ENCODE assay signal across 8 cellular contexts in the genomic region with DNA sequence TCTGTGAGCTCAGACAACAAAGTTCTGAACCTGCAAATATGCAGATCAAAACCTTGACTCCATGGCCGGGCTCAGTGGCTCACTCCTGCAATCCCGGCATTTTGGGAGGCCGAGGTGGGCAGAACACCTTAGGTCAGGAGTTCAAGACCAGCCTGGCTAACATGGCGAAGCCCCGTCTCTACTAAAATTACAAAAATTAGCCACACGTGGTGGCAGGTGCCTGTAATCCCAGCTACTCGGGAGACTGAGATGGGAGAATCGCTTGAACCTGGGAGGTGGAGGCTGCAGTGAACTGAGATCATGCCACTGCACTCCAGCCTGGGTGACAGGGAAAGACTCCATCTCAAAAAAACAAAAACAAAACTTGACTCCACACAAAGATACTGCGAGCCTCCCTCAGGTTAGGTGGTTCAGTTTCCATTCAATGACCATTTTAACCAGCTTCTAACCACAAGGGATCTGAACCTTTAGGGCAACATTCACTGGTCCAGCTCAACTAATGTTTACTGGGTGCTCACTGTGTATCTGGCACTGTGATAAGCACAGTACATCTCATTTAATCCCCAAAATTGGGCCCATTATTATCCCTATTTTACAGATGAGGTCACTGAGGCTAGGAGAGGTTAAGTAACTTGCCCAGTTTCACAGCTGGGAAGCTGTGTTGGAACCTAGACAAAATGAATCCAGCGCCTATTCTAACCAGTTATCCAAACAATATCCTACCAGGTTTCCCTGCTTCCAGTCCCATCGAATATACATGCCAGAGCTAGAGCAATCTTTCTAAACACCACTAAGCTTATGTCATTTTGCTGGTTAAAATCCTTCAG. TPM values are rescaled to one million over a fixed set of nuclear protein-coding genes. Genes with fewer than 3 reads are reported as not detected.
DNase-seq lines count a peak whose midpoint lies in the region; ATAC-seq, FAIRE-seq and TF ChIP-seq lines count a peak whose summit lies in the region.

No MANE protein-coding gene starts in this region.

- no peak for ATAC-seq in Panc1
- ATAC-seq in GM21529 (IDR thresholded peaks at IDR 0.05; ENCODE audit: unreplicated experiment): no peak

- peak overlapping the region; percentile 97 for H3K27ac ChIP-seq in Panc1 (ENCODE audit: low read length)
- no peak overlapping the region for H3K27ac ChIP-seq in parathyroid adenoma

- peaks cover 47% of the 10 kb centered on the region for H3K36me3 ChIP-seq in Panc1 (ENCODE audit: control insufficient read depth, insufficient read depth, low read length)
- peaks cover 3% of the 10 kb centered on the region for H3K36me3 ChIP-seq in parathyroid adenoma (ENCODE audit: control insufficient read depth, insufficient read depth, low read length)

- CTCF ChIA-PET in Panc1 (lab: Charles Lee): no interaction called here

- peaks cover 18% of the 10 kb centered on the region for H3K79me2 ChIP-seq in parathyroid adenoma

- no peaks in the 10 kb centered on the region for H3K27me3 ChIP-seq in Panc1 (ENCODE audit: control insufficient read depth, insufficient read depth, low read length)
- no peaks in the 10 kb centered on the region for H3K27me3 ChIP-seq in parathyroid adenoma (ENCODE audit: control insufficient read depth, insufficient read depth, low read length)

- in situ Hi-C loops in Panc1 (cut with HindIII; ENCODE audit: low pct_unique_long_range_greater_than_20kb, low sequenced_read_pairs): no loop called here

- BruUV-seq in Panc1 (replicated peaks; lab: Mats Ljungman, UMichigan): no TSS peak

- POLR2A ChIA-PET in Panc1 (lab: Charles Lee): no interaction called here

- intact Hi-C loops in Panc1 (cut with micrococcal nuclease; ENCODE audit: unreplicated experiment): no loop called here

- peak overlapping the region; percentile 40 for H3K4me2 ChIP-seq in parathyroid adenoma (ENCODE audit: low read length)

- H3K4me3 ChIP-seq in GM12865 (ENCODE audit: low read depth, low read length): peak overlapping the region; percentile 96
- H3K4me3 ChIP-seq in Panc1 (ENCODE audit: low read depth in 2 of 2, low read length in 2 of 2): peak overlapping the region; percentile 68 to 90
- H3K4me3 ChIP-seq in epithelial cell of esophagus (ENCODE audit: low read length): peak overlapping the region; percentile 92
- no peak overlapping the region for H3K4me3 ChIP-seq in parathyroid adenoma (ENCODE audit: low read depth, low read length)

- H3K4me1 ChIP-seq in Panc1 (ENCODE audit: control insufficient read depth, insufficient read depth, low read length) (peaks cover 14% of the 10 kb centered on the region), parathyroid adenoma (peaks cover 4% of the 10 kb centered on the region)

- no peak for FAIRE-seq in urothelium cell line (lab: Jason Lieb, UNC)

- DNase-seq in GM12865 (ENCODE audit: low read depth) (peak; percentile 15), Panc1 (ENCODE audit: low read depth, low spot score) (no peak), epithelial cell of esophagus (ENCODE audit: low read depth) (no peak), kidney tubule cell (ENCODE audit: low spot score) (no peak), foreskin melanocyte (no peak), urothelium cell line (ENCODE audit: low spot score) (no peak)

- no peak overlapping the region for H2AFZ ChIP-seq in parathyroid adenoma

- H3K9me3 ChIP-seq in Panc1 (ENCODE audit: control insufficient read depth, insufficient read depth, low read depth, low read length): no peaks in the 10 kb centered on the region
- no peaks in the 10 kb centered on the region for H3K9me3 ChIP-seq in parathyroid adenoma (ENCODE audit: control insufficient read depth, low read length)

- no peak overlapping the region for H3K9ac ChIP-seq in parathyroid adenoma

- no peak for TF ChIP-seq CTCF in GM12865 (IDR thresholded peaks at IDR 0.05; ENCODE audit: insufficient read depth, low read depth, low read length, missing control alignments)
- TF ChIP-seq CTCF in Panc1 (IDR thresholded peaks at IDR 0.05): no peak
- no peak for TF ChIP-seq CTCF in epithelial cell of esophagus (IDR thresholded peaks at IDR 0.05; ENCODE audit: insufficient read depth, low read depth, low read length, missing control alignments)
- no peak for TF ChIP-seq CTCF in parathyroid adenoma (IDR thresholded peaks at IDR 0.05)

RNA-seq across cellular contexts. Expression of gene SNRPB, which starts 1.8 kb away (rescaled TPM):
- 393 TPM for total RNA-seq in Panc1 (2021; ENCODE audit: unreplicated experiment)
- polyA plus RNA-seq in Panc1 (2012; ENCODE audit: insufficient read length): 285 TPM

RNA-seq across cellular contexts. Expression of gene ZNF343, which starts 39.9 kb away (rescaled TPM):
- 13.4 TPM for total RNA-seq in Panc1 (2021; ENCODE audit: unreplicated experiment)
- polyA plus RNA-seq in Panc1 (2012; ENCODE audit: insufficient read length): 4.7 TPM
